ENCODE assay signal across 8 cellular contexts in genomic region chr7:99392046-99392445, GRCh38. TPM values are rescaled to one million over a fixed set of nuclear protein-coding genes. Genes with fewer than 3 reads are reported as not detected.
A peak's percentile ranks its signal among the peaks of the same experiment; 100 is the strongest.
DNase-seq lines count a peak whose midpoint lies in the region; ATAC-seq and TF ChIP-seq lines count a peak whose summit lies in the region.
"Had no signal": no experiment of that assay in that cellular context is flagged by ENCODE, and none has a peak within 500 bp of the region (broad histone marks: within the 10 kb centered on the region; RNA-seq: fewer than 3 reads in every experiment).

No MANE protein-coding gene starts in this region.

- H3K4me3 ChIP-seq in GM23338 (peak overlapping the region; percentile 65), Panc1 (ENCODE audit: low read depth in 2 of 2, low read length in 2 of 2) (no peak overlapping the region), esophagus muscularis mucosa (peak overlapping the region; percentile 53 to 77 (median 58)), rectal smooth muscle tissue (ENCODE audit: low read length) (peak overlapping the region; percentile 81)

- H3K4me1 Mint-ChIP-seq in GM23338: peaks cover 13% of the 10 kb centered on the region
- no peaks in the 10 kb centered on the region for H3K4me1 Mint-ChIP-seq in HFFc6 (ENCODE audit: low read depth)

- in situ Hi-C loops in Panc1 (cut with HindIII; ENCODE audit: low pct_unique_long_range_greater_than_20kb, low sequenced_read_pairs): no loop called here

- POLR2A ChIA-PET in Panc1 (lab: Charles Lee): no interaction called here

- peaks cover 6% of the 10 kb centered on the region; the same call in 1 of the 2 replicates for H3K36me3 ChIP-seq in GM23338 (ENCODE audit: insufficient read depth)
- H3K36me3 ChIP-seq in Panc1 (ENCODE audit: control insufficient read depth, insufficient read depth, low read length): 0 out of 2 replicates have a peak, but pooled peaks cover 2% of the 10 kb centered on the region
- peaks cover 22 to 87% (median 80%) of the 10 kb centered on the region in 4 donors for H3K36me3 ChIP-seq in esophagus muscularis mucosa
- H3K36me3 ChIP-seq in rectal smooth muscle tissue (ENCODE audit: control insufficient read depth, insufficient read depth, low read length): peaks cover 28% of the 10 kb centered on the region

- H3K27ac Mint-ChIP-seq in GM23338: no peak overlapping the region
- H3K27ac Mint-ChIP-seq in HFFc6: no peak overlapping the region

- peaks cover 16% of the 10 kb centered on the region for H4K20me1 ChIP-seq in GM23338 (replicated peaks; ENCODE audit: insufficient read depth)

- H3K4me1 ChIP-seq in GM23338 (ENCODE audit: insufficient read depth) (peaks cover 5% of the 10 kb centered on the region; the same call in 1 of the 2 replicates), Panc1 (ENCODE audit: control insufficient read depth, insufficient read depth, low read length) (peaks cover 43% of the 10 kb centered on the region), esophagus muscularis mucosa (peaks cover 21 to 27% (median 24%) of the 10 kb centered on the region in 4 donors), rectal smooth muscle tissue (ENCODE audit: control insufficient read depth, insufficient read depth, low read length) (peaks cover 5% of the 10 kb centered on the region)

- TF ChIP-seq EP300 in esophagus muscularis mucosa (IDR thresholded peaks at IDR 0.05): no peak

- peak overlapping the region; percentile 75; the same call in 1 of the 2 replicates for H2AFZ ChIP-seq in GM23338

- CTCF ChIA-PET in Panc1 (lab: Charles Lee): no interaction called here

- WGBS in esophagus muscularis mucosa: 87% methylated on average over 8 of the region's 8 CpGs

- H3K79me2 ChIP-seq in GM23338 (replicated peaks; ENCODE audit: insufficient read depth): no peaks in the 10 kb centered on the region

- H3F3A ChIP-seq in GM23338 (replicated peaks; ENCODE audit: low read depth): peaks cover 29% of the 10 kb centered on the region

- no peaks in the 10 kb centered on the region for H3K9me2 ChIP-seq in GM23338 (ENCODE audit: insufficient read depth)

- no peak overlapping the region for H3K9ac ChIP-seq in rectal smooth muscle tissue (ENCODE audit: low read length)

- TF ChIP-seq CTCF in GM23338 (conservative IDR thresholded peaks at IDR 0.05; ENCODE audit: low read depth in 2 of 2) (no peak), Panc1 (IDR thresholded peaks at IDR 0.05) (no peak), esophagus muscularis mucosa (IDR thresholded peaks at IDR 0.05) (no peak), HFFc6 (IDR thresholded peaks at IDR 0.05) (no peak)

- intact Hi-C loops in Panc1 (cut with micrococcal nuclease; ENCODE audit: unreplicated experiment): no loop called here
- intact Hi-C loops in esophagus muscularis mucosa (cut with DNase I): no loop called here

- peaks cover 42% of the 10 kb centered on the region for H3K36me3 Mint-ChIP-seq in GM23338 (ENCODE audit: low read depth)
- peaks cover 21% of the 10 kb centered on the region for H3K36me3 Mint-ChIP-seq in HFFc6 (ENCODE audit: low read depth)

- no peak for DNase-seq in GM23338 (ENCODE audit: low spot score)
- DNase-seq in Panc1 (ENCODE audit: low read depth, low spot score): no peak
- no peak for DNase-seq in esophagus muscularis mucosa (ENCODE audit: extremely low spot score)
- no peak for DNase-seq in nucleus accumbens (lab: John Stamatoyannopoulos, UW)
- DNase-seq in HFFc6: no peak
- no peak for DNase-seq in SHP77 (lab: John Stamatoyannopoulos, UW)
- DNase-seq: OCI-M1 had no signal

- BruUV-seq in Panc1 (replicated peaks; lab: Mats Ljungman, UMichigan): TSS peak; percentile 41

- H3K27me3 Mint-ChIP-seq in GM23338 (ENCODE audit: insufficient read depth, low read depth, poor library complexity) (peaks cover 23% of the 10 kb centered on the region), HFFc6 (ENCODE audit: insufficient read depth) (peaks cover 9% of the 10 kb centered on the region)

- H3K27ac ChIP-seq in GM23338 (ENCODE audit: low read depth) (peak overlapping the region; percentile 90; the same call in 1 of the 2 replicates), Panc1 (ENCODE audit: low read length) (no peak overlapping the region), esophagus muscularis mucosa (replicated peaks in 1 of 4) (peak overlapping the region; percentile 62 to 85 (median 72)), rectal smooth muscle tissue (ENCODE audit: low read depth, low read length) (no peak overlapping the region)

- no peak for TF ChIP-seq POLR2A in esophagus muscularis mucosa (IDR thresholded peaks at IDR 0.05; ENCODE audit: low read depth)

- H3K4me3 Mint-ChIP-seq in GM23338: peak overlapping the region; percentile 91
- no peak overlapping the region for H3K4me3 Mint-ChIP-seq in HFFc6

- H3K9me3 Mint-ChIP-seq in GM23338 (no peaks in the 10 kb centered on the region), HFFc6 (no peaks in the 10 kb centered on the region)

- ATAC-seq in GM23338 (no peak), Panc1 (no peak)

- H3K9me3 ChIP-seq in Panc1 (ENCODE audit: control insufficient read depth, insufficient read depth, low read depth, low read length): no peaks in the 10 kb centered on the region
- no peaks in the 10 kb centered on the region for H3K9me3 ChIP-seq in esophagus muscularis mucosa

- H3K4me2 ChIP-seq in GM23338: peak overlapping the region; percentile 85

- H3K27me3 ChIP-seq in GM23338 (ENCODE audit: insufficient read depth) (no peaks in the 10 kb centered on the region), Panc1 (ENCODE audit: control insufficient read depth, insufficient read depth, low read length) (no peaks in the 10 kb centered on the region), esophagus muscularis mucosa (no peaks in the 10 kb centered on the region), rectal smooth muscle tissue (ENCODE audit: control insufficient read depth, insufficient read depth, low read length) (no peaks in the 10 kb centered on the region)

TF ChIP-seq in GM23338, 12 proteins besides CTCF, POLR2A, EP300 and RAD21 (continues in another document):
- no peak for TF ChIP-seq EZH2phosphoT487 (IDR thresholded peaks at IDR 0.05; ENCODE audit: unreplicated experiment)
- no peak for TF ChIP-seq NANOG (IDR thresholded peaks at IDR 0.05; ENCODE audit: borderline replicate concordance)
- no peak for TF ChIP-seq JUNB (IDR thresholded peaks at IDR 0.05; ENCODE audit: unreplicated experiment)
- TF ChIP-seq ETS1 (IDR thresholded peaks at IDR 0.05): no peak
- TF ChIP-seq STAT1 (IDR thresholded peaks at IDR 0.05; ENCODE audit: unreplicated experiment): no peak

RNA-seq across cellular contexts. Expression of gene PDAP1, which starts 16.4 kb away (rescaled TPM):
- total RNA-seq in GM23338 (2014; rRNA removed; shearing (Covaris generic)): 93.1 and 125 TPM in 2 replicates
- 134 and 205 TPM in 2 replicates for polyA plus RNA-seq in GM23338 (2016; fragmentation: Nextera tagmentation; extraction: Ambion mirVana)
- total RNA-seq in Panc1 (2021; ENCODE audit: unreplicated experiment) (147 TPM), esophagus muscularis mucosa (100 to 1,000 TPM in 2 of 4 donors, 10 to 100 TPM in 2; 85.9 to 116 (median 99.9) TPM)
- polyA plus RNA-seq in Panc1 (2012; ENCODE audit: insufficient read length): 442 TPM
- total RNA-seq in HFFc6 (2021; fragmentation: NEBNext Ultra II Directional; extraction: Animal tissue kit (Norgen Biotek cat#: 25700)): 100 to 1,000 TPM; 148 to 213 (median 180) TPM

RNA-seq across cellular contexts. Expression of gene BUD31, which starts 16.7 kb away (rescaled TPM):
- total RNA-seq in GM23338 (2014; rRNA removed; shearing (Covaris generic)): 77.1 and 98.5 TPM in 2 replicates
- polyA plus RNA-seq in GM23338 (2016; fragmentation: Nextera tagmentation; extraction: Ambion mirVana): 227 and 247 TPM in 2 replicates
- total RNA-seq in Panc1 (2021; ENCODE audit: unreplicated experiment): 179 TPM
- polyA plus RNA-seq in Panc1 (2012; ENCODE audit: insufficient read length): 225 TPM
- 10 to 100 TPM; 61.8 to 82.0 (median 66.2) TPM for total RNA-seq in esophagus muscularis mucosa
- 100 to 1,000 TPM; 134 to 147 (median 146) TPM for total RNA-seq in HFFc6 (2021; fragmentation: NEBNext Ultra II Directional; extraction: Animal tissue kit (Norgen Biotek cat#: 25700))

RNA-seq across cellular contexts. Expression of gene ARPC1B, which starts 17.5 kb away (rescaled TPM):
- 93.2 and 132 TPM in 2 replicates for total RNA-seq in GM23338 (2014; rRNA removed; shearing (Covaris generic))
- 89.7 and 101 TPM in 2 replicates for polyA plus RNA-seq in GM23338 (2016; fragmentation: Nextera tagmentation; extraction: Ambion mirVana)
- total RNA-seq in Panc1 (2021; ENCODE audit: unreplicated experiment) (266 TPM), esophagus muscularis mucosa (100 to 1,000 TPM; 101 to 153 (median 134) TPM)
- 692 TPM for polyA plus RNA-seq in Panc1 (2012; ENCODE audit: insufficient read length)
- 100 to 1,000 TPM; 233 to 281 (median 249) TPM for total RNA-seq in HFFc6 (2021; fragmentation: NEBNext Ultra II Directional; extraction: Animal tissue kit (Norgen Biotek cat#: 25700))

RNA-seq across cellular contexts. Expression of gene PTCD1, which starts 46.6 kb away (rescaled TPM):
- total RNA-seq in GM23338 (2014; rRNA removed; shearing (Covaris generic)): 12.2 and 18.1 TPM in 2 replicates
- polyA plus RNA-seq in GM23338 (2016; fragmentation: Nextera tagmentation; extraction: Ambion mirVana): 10.7 and 13.4 TPM in 2 replicates
- total RNA-seq in Panc1 (2021; ENCODE audit: unreplicated experiment) (15.0 TPM), esophagus muscularis mucosa (10 to 100 TPM in 1 of 4 donors, 1 to 10 TPM in 3; 5.3 to 10.2 (median 7.6) TPM)
- 13.8 TPM for polyA plus RNA-seq in Panc1 (2012; ENCODE audit: insufficient read length)
- 1 to 10 TPM; 4.5 to 8.6 (median 6.7) TPM for total RNA-seq in HFFc6 (2021; fragmentation: NEBNext Ultra II Directional; extraction: Animal tissue kit (Norgen Biotek cat#: 25700))

RNA-seq across cellular contexts. Expression of gene CPSF4, which starts 46.7 kb away (rescaled TPM):
- 88.0 and 93.2 TPM in 2 replicates for total RNA-seq in GM23338 (2014; rRNA removed; shearing (Covaris generic))
- 33.4 and 34.3 TPM in 2 replicates for polyA plus RNA-seq in GM23338 (2016; fragmentation: Nextera tagmentation; extraction: Ambion mirVana)
- total RNA-seq in Panc1 (2021; ENCODE audit: unreplicated experiment) (57.0 TPM), esophagus muscularis mucosa (10 to 100 TPM; 19.1 to 25.3 (median 20.8) TPM)
- polyA plus RNA-seq in Panc1 (2012; ENCODE audit: insufficient read length): 44.8 TPM
- total RNA-seq in HFFc6 (2021; fragmentation: NEBNext Ultra II Directional; extraction: Animal tissue kit (Norgen Biotek cat#: 25700)): 10 to 100 TPM; 26.7 to 34.0 (median 29.2) TPM

Comparison
In these comparisons a context has a peak if more than half of its experiments do, and no peak if none do; other contexts are left out.
1. H3K27ac ChIP-seq: peak in GM23338 (single experiment) and esophagus muscularis mucosa (4 of 4); none in Panc1 (single experiment) and rectal smooth muscle tissue (single experiment).
2. H3K4me3 ChIP-seq: peak in GM23338 (single experiment), esophagus muscularis mucosa (4 of 4) and rectal smooth muscle tissue (single experiment); none in Panc1 (0 of 2).